In the genomic region with DNA sequence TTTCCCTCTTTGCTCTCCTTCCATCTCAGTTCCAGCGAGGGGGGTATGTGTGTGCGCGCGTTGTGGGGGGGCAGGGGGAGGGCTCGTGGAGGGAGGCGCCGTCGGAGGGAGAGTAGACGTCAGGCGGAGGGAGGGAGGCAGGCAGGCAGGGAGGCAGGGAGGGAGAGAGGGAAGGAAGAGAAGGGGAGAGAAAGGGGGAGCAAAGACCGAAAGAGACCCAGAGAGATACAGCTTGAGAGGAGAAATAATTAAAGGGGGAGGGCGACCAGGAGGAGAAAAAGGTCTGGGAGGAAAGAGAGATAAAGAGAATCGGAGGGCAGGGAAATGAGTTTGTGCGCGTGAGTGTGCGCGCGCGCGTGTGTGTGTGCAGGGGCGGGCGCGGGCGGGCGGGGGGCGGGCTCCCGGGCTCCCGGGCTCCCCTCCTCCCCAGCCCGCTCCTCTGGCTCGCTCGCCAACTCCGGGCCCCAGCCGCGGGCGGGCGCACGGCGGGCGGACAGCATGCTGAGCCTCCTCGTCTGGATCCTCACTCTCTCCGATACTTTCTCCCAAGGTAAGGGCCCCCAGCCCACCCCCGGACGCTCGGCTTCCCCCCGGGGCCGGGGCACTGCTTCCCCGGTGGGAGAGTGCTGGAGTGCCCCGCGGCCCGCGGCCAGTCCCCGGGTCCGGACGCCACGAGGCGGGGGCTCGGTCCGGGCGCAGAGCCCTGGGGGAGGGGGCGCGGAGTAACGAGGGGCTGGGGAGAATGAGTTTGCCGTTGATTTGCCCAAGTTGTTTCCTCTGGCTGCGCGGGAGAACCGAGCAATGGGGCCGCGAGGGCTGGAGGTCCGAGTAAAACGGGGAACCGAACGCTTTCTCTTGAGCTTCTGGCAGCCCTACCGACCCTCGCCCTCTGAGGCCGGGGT, we compare ENCODE assay signal across 8 cellular contexts. TPM values are rescaled to one million over a fixed set of nuclear protein-coding genes. Genes with fewer than 3 reads are reported as not detected.
A peak's percentile ranks its signal among the peaks of the same experiment; 100 is the strongest.
DNase-seq lines count a peak whose midpoint lies in the region; ATAC-seq, FAIRE-seq and TF ChIP-seq lines count a peak whose summit lies in the region.

A gene (plus strand): TSS at position 467 of the 902 bp plus-strand sequence. CDS start 32 bp downstream, at position 499.

- peak; percentile 78 for ATAC-seq in left lung

- peaks cover 0 to 39% of the 10 kb centered on the region in 2 donors for H3K27me3 ChIP-seq in left lung
- H3K27me3 ChIP-seq in subcutaneous abdominal adipose tissue (ENCODE audit: control insufficient read depth in 5 of 5, insufficient read depth in 4 of 5, low read length in 5 of 5) = peaks cover 0 to 5% (median 0%) of the 10 kb centered on the region in 5 donors

- intact Hi-C loops in left lung (cut with DNase I) = loop anchor here (10.0 kb wide), 2 partner anchors 91 to 101 kb away; no protein-coding TSS in a partner anchor

- FAIRE-seq in H54 (lab: Jason Lieb, UNC) = no peak

- TF ChIP-seq POLR2A in H54 (IDR thresholded peaks at IDR 0.05; ENCODE audit: low read depth, low read length) = peak; percentile 87

- peak within 1 kb of the TSS; percentile 73 to 97 (median 90) for H3K9ac ChIP-seq in subcutaneous abdominal adipose tissue (ENCODE audit: low read length in 5 of 5)

- DNase-seq in H54 (ENCODE audit: insufficient read length, low spot score) = peak; percentile 55
- peak; percentile 46 for DNase-seq in NCI-H82 treated with DMSO at 0.1 percent for 48 hours (lab: John Stamatoyannopoulos, UW; ENCODE audit: unreplicated experiment)
- DNase-seq in dermis blood vessel endothelial cell = peak; percentile 74
- peak; percentile 59 to 83 for DNase-seq in left lung
- no peak for DNase-seq in T-helper 9 cell
- DNase-seq in NCI-H2171 (lab: John Stamatoyannopoulos, UW) = no peak
- DNase-seq in epidermal melanocyte (ENCODE audit: insufficient read length, low spot score) = no peak

- no peak for TF ChIP-seq CTCF in left lung (IDR thresholded peaks at IDR 0.05)

- peak within 1 kb of the TSS; percentile 63 to 70 for H3K4me3 ChIP-seq in left lung
- H3K4me3 ChIP-seq in subcutaneous abdominal adipose tissue (ENCODE audit: low read depth in 1 of 5, low read length in 5 of 5) = peak within 1 kb of the TSS; percentile 77 to 85 (median 82)

- H3K27ac ChIP-seq in left lung = peak within 1 kb of the TSS; percentile 80 to 82
- H3K27ac ChIP-seq in subcutaneous abdominal adipose tissue (ENCODE audit: low read depth, low read length) = peak within 1 kb of the TSS; percentile 97

- H3K9me3 ChIP-seq in left lung (no peaks in the 10 kb centered on the region), subcutaneous abdominal adipose tissue (ENCODE audit: control insufficient read depth in 5 of 5, low read length in 5 of 5) (no peaks in the 10 kb centered on the region)

- H3K36me3 ChIP-seq in left lung = no peaks in the 10 kb centered on the region
- peaks cover 0 to 3% (median 0%) of the 10 kb centered on the region in 5 donors for H3K36me3 ChIP-seq in subcutaneous abdominal adipose tissue (ENCODE audit: control insufficient read depth in 5 of 5, insufficient read depth in 5 of 5, low read length in 5 of 5)

- H3K4me1 ChIP-seq in left lung = peaks cover 0 to 16% of the 10 kb centered on the region in 2 donors
- H3K4me1 ChIP-seq in subcutaneous abdominal adipose tissue (ENCODE audit: control insufficient read depth in 5 of 5, insufficient read depth in 5 of 5, low read length in 5 of 5) = peaks cover 7 to 57% (median 47%) of the 10 kb centered on the region in 5 donors

RNA-seq across cellular contexts. Expression of the gene that starts here (rescaled TPM):
- total RNA-seq in dermis blood vessel endothelial cell (28.2 and 35.4 TPM in 2 replicates), left lung (10 to 100 TPM; 54.2 to 56.7 TPM)

Comparison
In these comparisons a context has a peak if more than half of its experiments do, and no peak if none do; other contexts are left out.
1. DNase-seq: peak in H54 (single experiment), NCI-H82 treated with DMSO at 0.1 percent for 48 hours (single experiment), dermis blood vessel endothelial cell (single experiment) and left lung (2 of 2); none in T-helper 9 cell (single experiment), NCI-H2171 (single experiment) and epidermal melanocyte (single experiment).